In genomic region chr16:31458073-31458834, GRCh38 we compare ENCODE assay signal across 1 cellular context.
TF ChIP-seq lines count a peak whose summit lies in the region.

No MANE protein-coding gene starts in this region.

TF ChIP-seq in HepG2, 621 proteins besides CTCF, POLR2A, EP300 and RAD21 (continued from another document and continues in another):
- TF ChIP-seq ZBTB39 (CRISPR knock-in tag; IDR thresholded peaks at IDR 0.05) (no peak), ZNF205 (CRISPR knock-in tag; IDR thresholded peaks at IDR 0.05) (peak; percentile 78), HNRNPH1 (optimal IDR thresholded peaks at IDR 0.05; ENCODE audit: low read depth, low read length) (no peak), MTA1 (CRISPR knock-in tag; IDR thresholded peaks at IDR 0.05; ENCODE audit: borderline replicate concordance) (peak; percentile 87), ZNF12 (CRISPR knock-in tag; IDR thresholded peaks at IDR 0.05) (peak; percentile 86), EHMT2 (IDR thresholded peaks at IDR 0.05; ENCODE audit: borderline replicate concordance, low read depth, low read length) (no peak; the same call in 1 of the 2 replicates), GPBP1L1 (CRISPR knock-in tag; IDR thresholded peaks at IDR 0.05) (no peak), ZEB1 (IDR thresholded peaks at IDR 0.05; ENCODE audit: insufficient replicate concordance, low read depth) (peak; percentile 59), ZNF549 (CRISPR knock-in tag; IDR thresholded peaks at IDR 0.05) (no peak), RFXAP (CRISPR knock-in tag; IDR thresholded peaks at IDR 0.05; ENCODE audit: borderline replicate concordance) (peak; percentile 84), ZNF367 (CRISPR knock-in tag; IDR thresholded peaks at IDR 0.05; ENCODE audit: borderline replicate concordance) (0 out of 2 replicates have a peak, but pooled peaks have one; percentile 15), ZFY (CRISPR knock-in tag; IDR thresholded peaks at IDR 0.05) (peak; percentile 94), ZBTB26 (CRISPR knock-in tag; IDR thresholded peaks at IDR 0.05; ENCODE audit: borderline replicate concordance) (peak; percentile 77), FOXJ3 (CRISPR knock-in tag; IDR thresholded peaks at IDR 0.05; ENCODE audit: borderline replicate concordance) (peak; percentile 75; the same call in 1 of the 2 replicates), ZNF577 (CRISPR knock-in tag; IDR thresholded peaks at IDR 0.05; ENCODE audit: borderline replicate concordance, low read depth) (no peak), DNMT1 (CRISPR knock-in tag; IDR thresholded peaks at IDR 0.05) (no peak), ZNF609 (CRISPR knock-in tag; IDR thresholded peaks at IDR 0.05; ENCODE audit: borderline replicate concordance) (peak; percentile 82; the same call in 1 of the 2 replicates), ZBTB44 (CRISPR knock-in tag; IDR thresholded peaks at IDR 0.05) (no peak), MYC (CRISPR knock-in tag; IDR thresholded peaks at IDR 0.05; ENCODE audit: borderline replicate concordance) (peak; percentile 92), NFE2 (CRISPR knock-in tag; IDR thresholded peaks at IDR 0.05) (no peak), MXD1 (CRISPR knock-in tag; IDR thresholded peaks at IDR 0.05) (peak; percentile 69), ZNF251 (CRISPR knock-in tag; IDR thresholded peaks at IDR 0.05) (no peak; the same call in none of the 2 replicates), CAMTA2 (CRISPR knock-in tag; IDR thresholded peaks at IDR 0.05; ENCODE audit: borderline replicate concordance) (peak; percentile 72; the same call in 1 of the 2 replicates), PHF20 (CRISPR knock-in tag; IDR thresholded peaks at IDR 0.05) (no peak; the same call in 1 of the 2 replicates), ZNF343 (CRISPR knock-in tag; IDR thresholded peaks at IDR 0.05) (peak; percentile 7), ZNF280B (CRISPR knock-in tag; IDR thresholded peaks at IDR 0.05; ENCODE audit: borderline replicate concordance) (peak; percentile 96), FOXO1 (CRISPR knock-in tag; IDR thresholded peaks at IDR 0.05) (peak; percentile 76), CENPBD1 (CRISPR knock-in tag; IDR thresholded peaks at IDR 0.05; ENCODE audit: borderline replicate concordance, low read depth) (no peak), KLF11 (CRISPR knock-in tag; IDR thresholded peaks at IDR 0.05) (peak; percentile 91; the same call in 1 of the 2 replicates), HOXA7 (CRISPR knock-in tag; IDR thresholded peaks at IDR 0.05) (no peak), ZNF816 (CRISPR knock-in tag; IDR thresholded peaks at IDR 0.05; ENCODE audit: borderline replicate concordance) (no peak), ZC3H4 (CRISPR knock-in tag; IDR thresholded peaks at IDR 0.05; ENCODE audit: borderline replicate concordance) (peak; percentile 82; the same call in 1 of the 2 replicates), ZNF335 (CRISPR knock-in tag; IDR thresholded peaks at IDR 0.05) (peak; percentile 75), SMARCC2 (IDR thresholded peaks at IDR 0.05) (no peak), ATF6 (CRISPR knock-in tag; conservative IDR thresholded peaks at IDR 0.05) (no peak), PRDM15 (CRISPR knock-in tag; IDR thresholded peaks at IDR 0.05) (no peak), KAT2B (IDR thresholded peaks at IDR 0.05; ENCODE audit: borderline replicate concordance, low read depth, low read length) (no peak), SCMH1 (CRISPR knock-in tag; IDR thresholded peaks at IDR 0.05; ENCODE audit: borderline replicate concordance) (no peak), KDM3A (CRISPR knock-in tag; IDR thresholded peaks at IDR 0.05; ENCODE audit: low read depth) (peak; percentile 8; the same call in 1 of the 2 replicates), ZNF451 (CRISPR knock-in tag; IDR thresholded peaks at IDR 0.05) (peak; percentile 90), CENPT (CRISPR knock-in tag; IDR thresholded peaks at IDR 0.05; ENCODE audit: low read depth) (no peak), FOSL2 (CRISPR knock-in tag; IDR thresholded peaks at IDR 0.05) (peak; percentile 69), ZNF501 (CRISPR knock-in tag; IDR thresholded peaks at IDR 0.05) (no peak), SP4 (CRISPR knock-in tag; IDR thresholded peaks at IDR 0.05) (peak; percentile 71; the same call in 1 of the 2 replicates), ZNF788 (CRISPR knock-in tag; IDR thresholded peaks at IDR 0.05; ENCODE audit: borderline replicate concordance) (peak; percentile 98)
